35 cellular contexts compared by ENCODE assay signal in genomic region chr3:182768413-182768812, GRCh38.
"Had no signal": no experiment of that assay in that cellular context is flagged by ENCODE, and none has a peak within 500 bp of the region (broad histone marks: within the 10 kb centered on the region; RNA-seq: fewer than 3 reads in every experiment).

No MANE protein-coding gene starts in this region.

- H3K9me3 ChIP-seq: MG63 had no signal

- H3K36me3 ChIP-seq: MG63 had no signal

- H3K9ac ChIP-seq: KMS-11 had no signal

- H3K4me2 ChIP-seq: KMS-11 had no signal

- H3K27me3 ChIP-seq: MG63 had no signal

- H3K4me3 ChIP-seq: MG63 had no signal

- DNase-seq: Karpas-422, Kasumi-1, KG1, MG63, MM.1S, MV-4-11, NCI-H1048, NCI-H1092, NCI-H1092 treated with DMSO at 0.1 percent for 48 hours, NCI-H1105, NCI-H1105 treated with DMSO at 0.1 percent for 48 hours, NCI-H1417, NCI-H1417 treated with DMSO at 0.1 percent for 48 hours, NCI-H1436, NCI-H1436 treated with DMSO at 0.1 percent for 48 hours, NCI-H146, NCI-H1694, NCI-H1694 treated with DMSO at 0.1 percent for 48 hours, NCI-H187, NCI-H187 treated with DMSO at 0.1 percent for 48 hours, NCI-H1930, NCI-H2029, NCI-H2029 treated with DMSO at 0.1 percent for 48 hours, NCI-H2081, NCI-H2081 treated with DMSO at 0.1 percent for 48 hours, NCI-H2107, NCI-H2171, NCI-H2171 treated with DMSO at 0.1 percent for 48 hours, NCI-H2227 treated with DMSO at 0.1 percent for 48 hours, NCI-H226, NCI-H345, NCI-H446, NCI-H446 treated with DMSO at 0.1 percent for 48 hours, NCI-H510A had no signal

- H3K27ac ChIP-seq: KMS-11 had no signal
